In genomic region chr9:30913331-30913730, GRCh38 we compare ENCODE assay signal across 1 cellular context.
TF ChIP-seq lines count a peak whose summit lies in the region.

No MANE protein-coding gene starts in this region.

TF ChIP-seq in WTC11, 78 proteins besides CTCF, POLR2A, EP300 and RAD21 (continued from another document):
- no peak for TF ChIP-seq USF2 (CRISPR knock-in tag; IDR thresholded peaks at IDR 0.05)
- no peak for TF ChIP-seq JAZF1 (CRISPR knock-in tag; IDR thresholded peaks at IDR 0.05)
- TF ChIP-seq ZBTB21 (CRISPR knock-in tag; IDR thresholded peaks at IDR 0.05; ENCODE audit: borderline replicate concordance): no peak
- no peak for TF ChIP-seq ELF4 (CRISPR knock-in tag; IDR thresholded peaks at IDR 0.05; ENCODE audit: low read depth)
- no peak for TF ChIP-seq ZNF512 (CRISPR knock-in tag; IDR thresholded peaks at IDR 0.05; ENCODE audit: borderline replicate concordance)
